In the genomic region with DNA sequence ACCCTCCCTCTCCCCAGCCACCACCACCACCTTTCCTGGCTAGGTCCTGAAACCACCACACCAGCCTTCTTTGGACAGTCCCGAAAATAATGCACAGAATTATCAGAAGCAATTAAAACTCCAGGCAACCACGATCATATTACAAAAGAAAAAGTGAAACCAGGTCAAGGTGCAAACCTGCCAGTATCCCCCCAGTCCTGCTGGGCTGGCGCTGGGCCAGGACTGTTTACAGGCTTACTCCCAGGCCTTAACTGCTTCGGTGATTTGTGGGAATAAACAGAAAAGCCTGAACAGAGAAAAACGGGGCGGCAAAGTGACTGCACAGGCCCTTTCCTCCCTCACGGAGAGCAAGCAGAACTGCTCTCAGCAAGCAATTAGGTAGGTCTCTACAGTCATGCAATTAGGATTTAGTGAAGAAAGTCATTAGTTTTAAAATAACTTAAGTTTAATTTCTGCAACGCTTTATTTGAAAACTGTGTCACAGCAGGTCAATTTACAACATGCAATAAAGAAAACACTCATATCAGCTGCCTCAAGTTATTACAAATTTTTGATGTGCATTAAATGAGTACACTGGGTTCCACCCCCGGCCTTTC, we compare ENCODE assay signal across 1 cellular context.
A peak's percentile ranks its signal among the peaks of the same experiment; 100 is the strongest.
TF ChIP-seq lines count a peak whose summit lies in the region.

No MANE protein-coding gene starts in this region.

TF ChIP-seq in HepG2, 621 proteins besides CTCF, POLR2A, EP300 and RAD21 (continued from another document and continues in another):
- TF ChIP-seq, protein P1, sequence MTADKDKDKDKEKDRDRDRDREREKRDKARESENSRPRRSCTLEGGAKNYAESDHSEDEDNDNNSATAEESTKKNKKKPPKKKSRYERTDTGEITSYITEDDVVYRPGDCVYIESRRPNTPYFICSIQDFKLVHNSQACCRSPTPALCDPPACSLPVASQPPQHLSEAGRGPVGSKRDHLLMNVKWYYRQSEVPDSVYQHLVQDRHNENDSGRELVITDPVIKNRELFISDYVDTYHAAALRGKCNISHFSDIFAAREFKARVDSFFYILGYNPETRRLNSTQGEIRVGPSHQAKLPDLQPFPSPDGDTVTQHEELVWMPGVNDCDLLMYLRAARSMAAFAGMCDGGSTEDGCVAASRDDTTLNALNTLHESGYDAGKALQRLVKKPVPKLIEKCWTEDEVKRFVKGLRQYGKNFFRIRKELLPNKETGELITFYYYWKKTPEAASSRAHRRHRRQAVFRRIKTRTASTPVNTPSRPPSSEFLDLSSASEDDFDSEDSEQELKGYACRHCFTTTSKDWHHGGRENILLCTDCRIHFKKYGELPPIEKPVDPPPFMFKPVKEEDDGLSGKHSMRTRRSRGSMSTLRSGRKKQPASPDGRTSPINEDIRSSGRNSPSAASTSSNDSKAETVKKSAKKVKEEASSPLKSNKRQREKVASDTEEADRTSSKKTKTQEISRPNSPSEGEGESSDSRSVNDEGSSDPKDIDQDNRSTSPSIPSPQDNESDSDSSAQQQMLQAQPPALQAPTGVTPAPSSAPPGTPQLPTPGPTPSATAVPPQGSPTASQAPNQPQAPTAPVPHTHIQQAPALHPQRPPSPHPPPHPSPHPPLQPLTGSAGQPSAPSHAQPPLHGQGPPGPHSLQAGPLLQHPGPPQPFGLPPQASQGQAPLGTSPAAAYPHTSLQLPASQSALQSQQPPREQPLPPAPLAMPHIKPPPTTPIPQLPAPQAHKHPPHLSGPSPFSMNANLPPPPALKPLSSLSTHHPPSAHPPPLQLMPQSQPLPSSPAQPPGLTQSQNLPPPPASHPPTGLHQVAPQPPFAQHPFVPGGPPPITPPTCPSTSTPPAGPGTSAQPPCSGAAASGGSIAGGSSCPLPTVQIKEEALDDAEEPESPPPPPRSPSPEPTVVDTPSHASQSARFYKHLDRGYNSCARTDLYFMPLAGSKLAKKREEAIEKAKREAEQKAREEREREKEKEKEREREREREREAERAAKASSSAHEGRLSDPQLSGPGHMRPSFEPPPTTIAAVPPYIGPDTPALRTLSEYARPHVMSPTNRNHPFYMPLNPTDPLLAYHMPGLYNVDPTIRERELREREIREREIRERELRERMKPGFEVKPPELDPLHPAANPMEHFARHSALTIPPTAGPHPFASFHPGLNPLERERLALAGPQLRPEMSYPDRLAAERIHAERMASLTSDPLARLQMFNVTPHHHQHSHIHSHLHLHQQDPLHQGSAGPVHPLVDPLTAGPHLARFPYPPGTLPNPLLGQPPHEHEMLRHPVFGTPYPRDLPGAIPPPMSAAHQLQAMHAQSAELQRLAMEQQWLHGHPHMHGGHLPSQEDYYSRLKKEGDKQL (CRISPR knock-in tag; IDR thresholded peaks at IDR 0.05; ENCODE audit: low read depth) = no peak
- TF ChIP-seq, protein P2, sequence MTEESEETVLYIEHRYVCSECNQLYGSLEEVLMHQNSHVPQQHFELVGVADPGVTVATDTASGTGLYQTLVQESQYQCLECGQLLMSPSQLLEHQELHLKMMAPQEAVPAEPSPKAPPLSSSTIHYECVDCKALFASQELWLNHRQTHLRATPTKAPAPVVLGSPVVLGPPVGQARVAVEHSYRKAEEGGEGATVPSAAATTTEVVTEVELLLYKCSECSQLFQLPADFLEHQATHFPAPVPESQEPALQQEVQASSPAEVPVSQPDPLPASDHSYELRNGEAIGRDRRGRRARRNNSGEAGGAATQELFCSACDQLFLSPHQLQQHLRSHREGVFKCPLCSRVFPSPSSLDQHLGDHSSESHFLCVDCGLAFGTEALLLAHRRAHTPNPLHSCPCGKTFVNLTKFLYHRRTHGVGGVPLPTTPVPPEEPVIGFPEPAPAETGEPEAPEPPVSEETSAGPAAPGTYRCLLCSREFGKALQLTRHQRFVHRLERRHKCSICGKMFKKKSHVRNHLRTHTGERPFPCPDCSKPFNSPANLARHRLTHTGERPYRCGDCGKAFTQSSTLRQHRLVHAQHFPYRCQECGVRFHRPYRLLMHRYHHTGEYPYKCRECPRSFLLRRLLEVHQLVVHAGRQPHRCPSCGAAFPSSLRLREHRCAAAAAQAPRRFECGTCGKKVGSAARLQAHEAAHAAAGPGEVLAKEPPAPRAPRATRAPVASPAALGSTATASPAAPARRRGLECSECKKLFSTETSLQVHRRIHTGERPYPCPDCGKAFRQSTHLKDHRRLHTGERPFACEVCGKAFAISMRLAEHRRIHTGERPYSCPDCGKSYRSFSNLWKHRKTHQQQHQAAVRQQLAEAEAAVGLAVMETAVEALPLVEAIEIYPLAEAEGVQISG (CRISPR knock-in tag; IDR thresholded peaks at IDR 0.05) = no peak
- no peak for TF ChIP-seq ZNF264 (CRISPR knock-in tag; IDR thresholded peaks at IDR 0.05)
- TF ChIP-seq JUND (CRISPR knock-in tag; IDR thresholded peaks at IDR 0.05) = no peak
- TF ChIP-seq, protein P3, sequence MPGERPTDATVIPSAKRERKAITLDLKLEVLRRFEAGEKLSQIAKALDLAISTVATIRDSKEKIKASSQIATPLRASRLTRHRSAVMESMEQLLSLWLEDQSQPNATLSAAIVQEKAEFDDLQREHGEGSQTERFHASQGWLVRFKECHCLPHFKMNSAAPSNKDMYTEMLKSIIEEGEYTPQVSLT (CRISPR knock-in tag; IDR thresholded peaks at IDR 0.05; ENCODE audit: borderline replicate concordance, low read depth) = no peak
- no peak for TF ChIP-seq SRY (CRISPR knock-in tag; IDR thresholded peaks at IDR 0.05)
- no peak for TF ChIP-seq ZNF496 (CRISPR knock-in tag; IDR thresholded peaks at IDR 0.05; ENCODE audit: insufficient replicate concordance)
- TF ChIP-seq ZNF577 (CRISPR knock-in tag; IDR thresholded peaks at IDR 0.05; ENCODE audit: borderline replicate concordance, low read depth) = no peak
- TF ChIP-seq MAF1 (CRISPR knock-in tag; IDR thresholded peaks at IDR 0.05; ENCODE audit: borderline replicate concordance) = no peak
- TF ChIP-seq ZNF768 (CRISPR knock-in tag; IDR thresholded peaks at IDR 0.05) = no peak
- TF ChIP-seq ZNF850 (CRISPR knock-in tag; conservative IDR thresholded peaks at IDR 0.05) = no peak
- TF ChIP-seq TBX3 (IDR thresholded peaks at IDR 0.05; ENCODE audit: borderline replicate concordance) = no peak
- no peak for TF ChIP-seq RXRA (CRISPR knock-in tag; IDR thresholded peaks at IDR 0.05)
- peak; percentile 69; the same call in 1 of the 2 replicates for TF ChIP-seq FOXP1 (IDR thresholded peaks at IDR 0.05)
- peak; percentile 84 for TF ChIP-seq FOXP1 (CRISPR knock-in tag; IDR thresholded peaks at IDR 0.05)
- TF ChIP-seq HOXA9 (CRISPR knock-in tag; IDR thresholded peaks at IDR 0.05; ENCODE audit: borderline replicate concordance) = no peak
- no peak for TF ChIP-seq ONECUT2 (CRISPR knock-in tag; IDR thresholded peaks at IDR 0.05)
- TF ChIP-seq NCOA1 (CRISPR knock-in tag; IDR thresholded peaks at IDR 0.05) = no peak
- TF ChIP-seq ZFX (CRISPR knock-in tag; IDR thresholded peaks at IDR 0.05; ENCODE audit: low read depth) = peak; percentile 52; the same call in 1 of the 2 replicates
- no peak for TF ChIP-seq ZNF749 (CRISPR knock-in tag; IDR thresholded peaks at IDR 0.05; ENCODE audit: borderline replicate concordance)
- no peak for TF ChIP-seq HIC2 (CRISPR knock-in tag; IDR thresholded peaks at IDR 0.05; ENCODE audit: low read depth)
- TF ChIP-seq ZNF296 (CRISPR knock-in tag; conservative IDR thresholded peaks at IDR 0.05) = no peak
- peak; percentile 42 for TF ChIP-seq ASH2L (IDR thresholded peaks at IDR 0.05; ENCODE audit: insufficient read length, low read depth, low read length)
- TF ChIP-seq FUBP1 (CRISPR knock-in tag; IDR thresholded peaks at IDR 0.05; ENCODE audit: borderline replicate concordance) = no peak
- no peak for TF ChIP-seq NCOA5 (CRISPR knock-in tag; IDR thresholded peaks at IDR 0.05)
- 0 out of 2 replicates have a peak, but pooled peaks have one; percentile 66 for TF ChIP-seq AKAP8 (CRISPR knock-in tag; IDR thresholded peaks at IDR 0.05)
- TF ChIP-seq MBNL3 (CRISPR knock-in tag; conservative IDR thresholded peaks at IDR 0.05) = no peak
- no peak; a peak in 1 of 4 replicates for TF ChIP-seq NR2F1 (CRISPR knock-in tag; IDR thresholded peaks at IDR 0.05)
- TF ChIP-seq HMG20A (CRISPR knock-in tag; IDR thresholded peaks at IDR 0.05; ENCODE audit: borderline replicate concordance) = no peak
- TF ChIP-seq, protein P4, sequence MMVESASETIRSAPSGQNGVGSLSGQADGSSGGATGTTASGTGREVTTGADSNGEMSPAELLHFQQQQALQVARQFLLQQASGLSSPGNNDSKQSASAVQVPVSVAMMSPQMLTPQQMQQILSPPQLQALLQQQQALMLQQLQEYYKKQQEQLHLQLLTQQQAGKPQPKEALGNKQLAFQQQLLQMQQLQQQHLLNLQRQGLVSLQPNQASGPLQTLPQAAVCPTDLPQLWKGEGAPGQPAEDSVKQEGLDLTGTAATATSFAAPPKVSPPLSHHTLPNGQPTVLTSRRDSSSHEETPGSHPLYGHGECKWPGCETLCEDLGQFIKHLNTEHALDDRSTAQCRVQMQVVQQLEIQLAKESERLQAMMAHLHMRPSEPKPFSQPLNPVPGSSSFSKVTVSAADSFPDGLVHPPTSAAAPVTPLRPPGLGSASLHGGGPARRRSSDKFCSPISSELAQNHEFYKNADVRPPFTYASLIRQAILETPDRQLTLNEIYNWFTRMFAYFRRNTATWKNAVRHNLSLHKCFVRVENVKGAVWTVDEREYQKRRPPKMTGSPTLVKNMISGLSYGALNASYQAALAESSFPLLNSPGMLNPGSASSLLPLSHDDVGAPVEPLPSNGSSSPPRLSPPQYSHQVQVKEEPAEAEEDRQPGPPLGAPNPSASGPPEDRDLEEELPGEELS (CRISPR knock-in tag; IDR thresholded peaks at IDR 0.05) = peak; percentile 82
- TF ChIP-seq PRDM10 (CRISPR knock-in tag; IDR thresholded peaks at IDR 0.05; ENCODE audit: low read depth) = no peak
- peak; percentile 52; the same call in 1 of the 2 replicates for TF ChIP-seq SIN3A (IDR thresholded peaks at IDR 0.05; ENCODE audit: borderline replicate concordance, low read depth, low read length)
- TF ChIP-seq MIER2 (CRISPR knock-in tag; IDR thresholded peaks at IDR 0.05) = no peak
- TF ChIP-seq ZBTB3 (CRISPR knock-in tag; IDR thresholded peaks at IDR 0.05; ENCODE audit: borderline replicate concordance, low read depth) = no peak
- no peak for TF ChIP-seq THAP9 (CRISPR knock-in tag; IDR thresholded peaks at IDR 0.05; ENCODE audit: borderline replicate concordance)
- TF ChIP-seq NFE2L2 (IDR thresholded peaks at IDR 0.05; ENCODE audit: low read length) = no peak
